ENCODE assay signal across 1 cellular context in genomic region chr16:81446318-81447275, GRCh38.
TF ChIP-seq lines count a peak whose summit lies in the region.

No MANE protein-coding gene starts in this region.

TF ChIP-seq in K562, 482 proteins besides CTCF, POLR2A, EP300 and RAD21 (continued from another document and continues in another):
- TF ChIP-seq ZMIZ1 (IDR thresholded peaks at IDR 0.05; ENCODE audit: low read depth in 2 of 2, low read length in 2 of 2), result no peak
- TF ChIP-seq BCOR (IDR thresholded peaks at IDR 0.05), result no peak
- no peak for TF ChIP-seq NUFIP1 (IDR thresholded peaks at IDR 0.05; ENCODE audit: partially characterized antibody)
- no peak for TF ChIP-seq USF2 (CRISPR knock-in tag; IDR thresholded peaks at IDR 0.05)
- peak; percentile 13 for TF ChIP-seq KDM5B (IDR thresholded peaks at IDR 0.05; ENCODE audit: insufficient replicate concordance, low read depth, low read length)
- TF ChIP-seq SMAD3 (CRISPR knock-in tag; conservative IDR thresholded peaks at IDR 0.05), result no peak
- TF ChIP-seq FOS (IDR thresholded peaks at IDR 0.05; ENCODE audit: extremely low read depth, insufficient read length), result no peak
- no peak for TF ChIP-seq NCOA2 (IDR thresholded peaks at IDR 0.05; ENCODE audit: partially characterized antibody in 2 of 2)
- TF ChIP-seq ZC3H8 (IDR thresholded peaks at IDR 0.05), result no peak
- TF ChIP-seq ZNF3 (CRISPR knock-in tag; IDR thresholded peaks at IDR 0.05), result no peak
- no peak for TF ChIP-seq POLR2B (IDR thresholded peaks at IDR 0.05; ENCODE audit: low read depth, partially characterized antibody)
- TF ChIP-seq FOXK1 (CRISPR knock-in tag; IDR thresholded peaks at IDR 0.05; ENCODE audit: borderline replicate concordance), result no peak
- no peak for TF ChIP-seq ZNF277 (CRISPR knock-in tag; IDR thresholded peaks at IDR 0.05; ENCODE audit: borderline replicate concordance)
- no peak for TF ChIP-seq NFATC3 (IDR thresholded peaks at IDR 0.05)
- TF ChIP-seq ZNF511 (CRISPR knock-in tag; IDR thresholded peaks at IDR 0.05), result peak; percentile 46; the same call in 1 of the 2 replicates
- TF ChIP-seq GTF2F1 (IDR thresholded peaks at IDR 0.05; ENCODE audit: low read depth, low read length), result no peak
- TF ChIP-seq ZFP36 (IDR thresholded peaks at IDR 0.05; ENCODE audit: low read depth, low read length, partially characterized antibody), result no peak
- no peak for TF ChIP-seq NR4A1 (CRISPR knock-in tag; IDR thresholded peaks at IDR 0.05)
- TF ChIP-seq NR4A1 (tag; IDR thresholded peaks at IDR 0.05), result no peak
- no peak for TF ChIP-seq DMBX1 (CRISPR knock-in tag; IDR thresholded peaks at IDR 0.05; ENCODE audit: borderline replicate concordance)
- TF ChIP-seq MAX (CRISPR knock-in tag; IDR thresholded peaks at IDR 0.05), result peak; percentile 32
- no peak for TF ChIP-seq HDAC8 (tag; IDR thresholded peaks at IDR 0.05)
- TF ChIP-seq NR0B1 (IDR thresholded peaks at IDR 0.05; ENCODE audit: partially characterized antibody), result no peak
- TF ChIP-seq ZNF512 (tag; IDR thresholded peaks at IDR 0.05), result no peak
- no peak for TF ChIP-seq CUX1 (CRISPR knock-in tag; IDR thresholded peaks at IDR 0.05)
- TF ChIP-seq STAG1 (CRISPR knock-in tag; IDR thresholded peaks at IDR 0.05; ENCODE audit: borderline replicate concordance), result no peak
- TF ChIP-seq THAP7 (CRISPR knock-in tag; IDR thresholded peaks at IDR 0.05), result no peak
- no peak for TF ChIP-seq ZNF408 (CRISPR knock-in tag; IDR thresholded peaks at IDR 0.05; ENCODE audit: low read depth)
- no peak for TF ChIP-seq CBX2 (IDR thresholded peaks at IDR 0.05; ENCODE audit: insufficient read depth, low read length, poor library complexity, severe bottlenecking)
- TF ChIP-seq CAMTA2 (CRISPR knock-in tag; conservative IDR thresholded peaks at IDR 0.05), result no peak
- TF ChIP-seq JUNB (CRISPR knock-in tag; conservative IDR thresholded peaks at IDR 0.05), result no peak
- no peak for TF ChIP-seq GATAD2B (IDR thresholded peaks at IDR 0.05; ENCODE audit: borderline replicate concordance)
- TF ChIP-seq MAFF (IDR thresholded peaks at IDR 0.05; ENCODE audit: low read length), result no peak
- no peak for TF ChIP-seq ZNF407 (IDR thresholded peaks at IDR 0.05; ENCODE audit: low read depth)
- peak; percentile 33 for TF ChIP-seq ZFX (CRISPR knock-in tag; IDR thresholded peaks at IDR 0.05)
